In the genomic region with DNA sequence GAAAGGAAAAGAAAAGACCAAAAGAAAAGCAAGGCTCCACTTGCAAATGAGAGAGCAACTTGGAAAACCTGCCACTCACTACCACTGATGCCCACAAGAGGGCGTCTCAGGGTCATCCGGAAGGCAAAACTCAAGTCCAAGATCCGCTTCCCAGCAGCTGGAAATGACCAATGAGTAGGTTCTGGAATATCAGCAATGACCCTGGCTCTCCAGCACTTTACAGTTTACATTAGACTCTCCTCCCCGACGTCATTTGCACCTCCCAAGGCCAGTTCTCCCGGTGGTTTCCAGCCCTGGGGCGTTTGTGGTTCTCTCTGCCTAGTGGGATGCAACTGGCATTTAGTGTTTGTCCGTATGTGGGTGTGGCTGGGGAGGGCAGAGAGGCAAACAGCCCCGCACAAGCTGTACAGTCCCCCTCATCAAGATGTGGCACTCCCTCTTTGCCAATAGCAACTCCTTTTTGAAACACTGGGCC, we compare ENCODE assay signal across 8 cellular contexts.
DNase-seq lines count a peak whose midpoint lies in the region; ATAC-seq and TF ChIP-seq lines count a peak whose summit lies in the region.

No MANE protein-coding gene starts in this region.

- peaks cover 4% of the 10 kb centered on the region for H3K4me1 Mint-ChIP-seq in neural progenitor cell

- intact Hi-C loops in vagina (cut with DNase I): no loop called here

- H3F3A ChIP-seq in neural progenitor cell (ENCODE audit: low read depth): no peaks in the 10 kb centered on the region

- peaks cover 34% of the 10 kb centered on the region for H3K27me3 Mint-ChIP-seq in neural progenitor cell (ENCODE audit: insufficient read depth, low read depth)

- H2AFZ ChIP-seq in neural progenitor cell (replicated peaks): no peak overlapping the region

- peak; percentile 75 for DNase-seq in Ammon's horn (ENCODE audit: low spot score)
- DNase-seq in H4 (ENCODE audit: low spot score): peak; percentile 94
- DNase-seq in NCI-H774 (lab: John Stamatoyannopoulos, UW): peak; percentile 30
- peak; percentile 21 for DNase-seq in activated T-cell treated with anti-CD3 and anti-CD28 coated beads for 4 hours
- DNase-seq in foreskin fibroblast: peak; percentile 73 to 91
- DNase-seq in neural progenitor cell (ENCODE audit: low spot score): peak; percentile 66
- DNase-seq in vagina (ENCODE audit: extremely low spot score in 2 of 2): no peak

- no peaks in the 10 kb centered on the region for H3K79me2 ChIP-seq in neural progenitor cell (ENCODE audit: low read depth)

- H3K4me1 ChIP-seq in neural progenitor cell (no peaks in the 10 kb centered on the region), vagina (no peaks in the 10 kb centered on the region)

- H3K9me3 Mint-ChIP-seq in neural progenitor cell: peaks cover 6% of the 10 kb centered on the region

- H3K27ac ChIP-seq in neural progenitor cell (no peak overlapping the region), vagina (no peak overlapping the region)

- TF ChIP-seq POLR2A in vagina (IDR thresholded peaks at IDR 0.05): no peak

- no peaks in the 10 kb centered on the region for H3K36me3 ChIP-seq in neural progenitor cell
- no peaks in the 10 kb centered on the region for H3K36me3 ChIP-seq in vagina

- no peak overlapping the region for H3K27ac Mint-ChIP-seq in neural progenitor cell

- no peak overlapping the region for H3K9ac ChIP-seq in neural progenitor cell

- H3K9me3 ChIP-seq in neural progenitor cell (ENCODE audit: low read depth): no peaks in the 10 kb centered on the region
- H3K9me3 ChIP-seq in vagina: no peaks in the 10 kb centered on the region

- H3K4me3 Mint-ChIP-seq in neural progenitor cell: no peak overlapping the region

- no peak overlapping the region for H3K4me2 ChIP-seq in neural progenitor cell

- TF ChIP-seq CTCF in foreskin fibroblast (IDR thresholded peaks at IDR 0.05; ENCODE audit: low read depth, low read length): peak; percentile 96
- peak; percentile 96 for TF ChIP-seq CTCF in neural progenitor cell (IDR thresholded peaks at IDR 0.05)
- peak; percentile 62 to 80 (median 65) for TF ChIP-seq CTCF in vagina (IDR thresholded peaks at IDR 0.05)

- no peak for ATAC-seq in HG03469 (IDR thresholded peaks at IDR 0.05; ENCODE audit: unreplicated experiment)

- H4K20me1 ChIP-seq in neural progenitor cell (ENCODE audit: low read depth): no peaks in the 10 kb centered on the region

- H3K4me3 ChIP-seq in foreskin fibroblast (ENCODE audit: low read depth in 1 of 2, low read length in 2 of 2) (no peak overlapping the region), neural progenitor cell (no peak overlapping the region), vagina (no peak overlapping the region)

- peaks cover 25% of the 10 kb centered on the region for H3K27me3 ChIP-seq in neural progenitor cell
- no peaks in the 10 kb centered on the region for H3K27me3 ChIP-seq in vagina

- H3K36me3 Mint-ChIP-seq in neural progenitor cell: no peaks in the 10 kb centered on the region

Comparison
In these comparisons a context has a peak if more than half of its experiments do, and no peak if none do; other contexts are left out.
1. DNase-seq: peak in Ammon's horn (single experiment), H4 (single experiment), NCI-H774 (single experiment), activated T-cell treated with anti-CD3 and anti-CD28 coated beads for 4 hours (single experiment), foreskin fibroblast (2 of 2) and neural progenitor cell (single experiment); none in vagina (0 of 2).
2. Peak in every context shown above with its lines, with median percentiles within 50 percentile points of each other: CTCF ChIP-seq.